ENCODE assay signal across 1 cellular context in the genomic region with DNA sequence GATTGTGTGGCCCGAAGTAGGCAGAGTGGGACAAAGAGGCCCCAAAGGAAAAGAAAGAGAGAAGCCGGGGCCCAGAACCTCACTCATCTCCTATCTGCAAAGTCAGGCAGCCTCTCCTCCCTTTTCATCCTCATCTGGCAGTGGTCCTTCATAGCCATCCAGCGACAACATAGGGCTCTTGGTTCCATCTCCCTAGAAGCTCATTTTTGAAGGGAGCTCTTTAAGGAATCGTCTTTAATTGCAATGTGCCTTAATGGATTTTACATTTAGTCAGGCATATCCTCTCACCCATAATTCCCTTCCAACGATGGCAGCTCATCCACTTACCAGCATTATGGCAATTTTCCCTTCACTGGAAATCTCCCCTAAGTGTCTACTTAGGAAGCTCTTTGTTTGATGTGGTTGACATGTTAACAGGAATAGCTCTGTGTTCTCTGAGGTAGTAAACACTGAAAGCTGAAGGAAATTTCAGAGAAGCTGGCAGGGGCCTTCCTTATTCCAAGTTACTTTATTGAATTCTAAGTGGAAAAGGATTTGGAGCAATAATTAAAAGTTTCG.
TF ChIP-seq lines count a peak whose summit lies in the region.

No MANE protein-coding gene starts in this region.

TF ChIP-seq in GM23338, 12 proteins besides CTCF, POLR2A, EP300 and RAD21 (continued from another document):
- TF ChIP-seq, protein P1, sequence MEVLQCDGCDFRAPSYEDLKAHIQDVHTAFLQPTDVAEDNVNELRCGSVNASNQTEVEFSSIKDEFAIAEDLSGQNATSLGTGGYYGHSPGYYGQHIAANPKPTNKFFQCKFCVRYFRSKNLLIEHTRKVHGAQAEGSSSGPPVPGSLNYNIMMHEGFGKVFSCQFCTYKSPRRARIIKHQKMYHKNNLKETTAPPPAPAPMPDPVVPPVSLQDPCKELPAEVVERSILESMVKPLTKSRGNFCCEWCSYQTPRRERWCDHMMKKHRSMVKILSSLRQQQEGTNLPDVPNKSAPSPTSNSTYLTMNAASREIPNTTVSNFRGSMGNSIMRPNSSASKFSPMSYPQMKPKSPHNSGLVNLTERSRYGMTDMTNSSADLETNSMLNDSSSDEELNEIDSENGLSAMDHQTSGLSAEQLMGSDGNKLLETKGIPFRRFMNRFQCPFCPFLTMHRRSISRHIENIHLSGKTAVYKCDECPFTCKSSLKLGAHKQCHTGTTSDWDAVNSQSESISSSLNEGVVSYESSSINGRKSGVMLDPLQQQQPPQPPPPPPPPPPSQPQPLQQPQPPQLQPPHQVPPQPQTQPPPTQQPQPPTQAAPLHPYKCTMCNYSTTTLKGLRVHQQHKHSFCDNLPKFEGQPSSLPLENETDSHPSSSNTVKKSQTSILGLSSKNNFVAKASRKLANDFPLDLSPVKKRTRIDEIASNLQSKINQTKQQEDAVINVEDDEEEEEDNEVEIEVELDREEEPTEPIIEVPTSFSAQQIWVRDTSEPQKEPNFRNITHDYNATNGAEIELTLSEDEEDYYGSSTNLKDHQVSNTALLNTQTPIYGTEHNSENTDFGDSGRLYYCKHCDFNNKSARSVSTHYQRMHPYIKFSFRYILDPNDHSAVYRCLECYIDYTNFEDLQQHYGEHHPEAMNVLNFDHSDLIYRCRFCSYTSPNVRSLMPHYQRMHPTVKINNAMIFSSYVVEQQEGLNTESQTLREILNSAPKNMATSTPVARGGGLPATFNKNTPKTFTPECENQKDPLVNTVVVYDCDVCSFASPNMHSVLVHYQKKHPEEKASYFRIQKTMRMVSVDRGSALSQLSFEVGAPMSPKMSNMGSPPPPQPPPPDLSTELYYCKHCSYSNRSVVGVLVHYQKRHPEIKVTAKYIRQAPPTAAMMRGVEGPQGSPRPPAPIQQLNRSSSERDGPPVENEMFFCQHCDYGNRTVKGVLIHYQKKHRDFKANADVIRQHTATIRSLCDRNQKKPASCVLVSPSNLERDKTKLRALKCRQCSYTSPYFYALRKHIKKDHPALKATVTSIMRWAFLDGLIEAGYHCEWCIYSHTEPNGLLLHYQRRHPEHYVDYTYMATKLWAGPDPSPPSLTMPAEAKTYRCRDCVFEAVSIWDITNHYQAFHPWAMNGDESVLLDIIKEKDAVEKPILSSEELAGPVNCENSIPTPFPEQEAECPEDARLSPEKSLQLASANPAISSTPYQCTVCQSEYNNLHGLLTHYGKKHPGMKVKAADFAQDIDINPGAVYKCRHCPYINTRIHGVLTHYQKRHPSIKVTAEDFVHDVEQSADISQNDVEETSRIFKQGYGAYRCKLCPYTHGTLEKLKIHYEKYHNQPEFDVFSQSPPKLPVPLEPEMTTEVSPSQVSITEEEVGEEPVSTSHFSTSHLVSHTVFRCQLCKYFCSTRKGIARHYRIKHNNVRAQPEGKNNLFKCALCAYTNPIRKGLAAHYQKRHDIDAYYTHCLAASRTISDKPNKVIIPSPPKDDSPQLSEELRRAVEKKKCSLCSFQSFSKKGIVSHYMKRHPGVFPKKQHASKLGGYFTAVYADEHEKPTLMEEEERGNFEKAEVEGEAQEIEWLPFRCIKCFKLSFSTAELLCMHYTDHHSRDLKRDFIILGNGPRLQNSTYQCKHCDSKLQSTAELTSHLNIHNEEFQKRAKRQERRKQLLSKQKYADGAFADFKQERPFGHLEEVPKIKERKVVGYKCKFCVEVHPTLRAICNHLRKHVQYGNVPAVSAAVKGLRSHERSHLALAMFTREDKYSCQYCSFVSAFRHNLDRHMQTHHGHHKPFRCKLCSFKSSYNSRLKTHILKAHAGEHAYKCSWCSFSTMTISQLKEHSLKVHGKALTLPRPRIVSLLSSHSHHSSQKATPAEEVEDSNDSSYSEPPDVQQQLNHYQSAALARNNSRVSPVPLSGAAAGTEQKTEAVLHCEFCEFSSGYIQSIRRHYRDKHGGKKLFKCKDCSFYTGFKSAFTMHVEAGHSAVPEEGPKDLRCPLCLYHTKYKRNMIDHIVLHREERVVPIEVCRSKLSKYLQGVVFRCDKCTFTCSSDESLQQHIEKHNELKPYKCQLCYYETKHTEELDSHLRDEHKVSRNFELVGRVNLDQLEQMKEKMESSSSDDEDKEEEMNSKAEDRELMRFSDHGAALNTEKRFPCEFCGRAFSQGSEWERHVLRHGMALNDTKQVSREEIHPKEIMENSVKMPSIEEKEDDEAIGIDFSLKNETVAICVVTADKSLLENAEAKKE (CRISPR knock-in tag; IDR thresholded peaks at IDR 0.05) = no peak
- TF ChIP-seq JUNB (IDR thresholded peaks at IDR 0.05; ENCODE audit: unreplicated experiment) = no peak
